1 cellular context compared by ENCODE assay signal in genomic region chr17:1769826-1770477, GRCh38.
TF ChIP-seq lines count a peak whose summit lies in the region.

No MANE protein-coding gene starts in this region.

TF ChIP-seq in HEK293, 187 proteins besides CTCF, POLR2A, EP300 and RAD21 (continued from another document):
- TF ChIP-seq ZNF449 (tag by site-specific recombination; IDR thresholded peaks at IDR 0.05) = 0 out of 2 replicates have a peak, but pooled peaks have one; percentile 46
- no peak for TF ChIP-seq ZNF433 (tag by site-specific recombination; IDR thresholded peaks at IDR 0.05; ENCODE audit: low read depth)
- peak; percentile 54 for TF ChIP-seq INSM2 (tag by site-specific recombination; IDR thresholded peaks at IDR 0.05)
- no peak for TF ChIP-seq ZNF514 (tag by site-specific recombination; IDR thresholded peaks at IDR 0.05)
TF ChIP-seq in HEK293: peak in this region for 19.
